Comparison of ENCODE assay signal across 26 cellular contexts in the genomic region with DNA sequence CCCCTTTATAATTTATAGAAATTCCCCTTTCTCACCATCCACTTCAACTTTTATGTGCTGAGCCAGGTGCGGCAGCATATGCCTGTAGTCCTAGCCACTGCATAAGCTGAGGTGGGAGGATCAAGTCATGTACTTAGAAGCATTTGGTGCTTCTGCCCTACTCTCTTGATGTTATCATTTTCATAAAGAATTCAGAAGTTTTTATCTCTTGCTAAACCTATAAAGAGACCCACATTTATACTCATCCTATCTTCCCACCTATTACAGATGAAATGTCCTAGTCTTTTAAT. TPM values are rescaled to one million over a fixed set of nuclear protein-coding genes. Genes with fewer than 3 reads are reported as not detected.
DNase-seq lines count a peak whose midpoint lies in the region; ATAC-seq, FAIRE-seq and TF ChIP-seq lines count a peak whose summit lies in the region.
"Had no signal": no experiment of that assay in that cellular context is flagged by ENCODE, and none has a peak within 500 bp of the region (broad histone marks: within the 10 kb centered on the region; RNA-seq: fewer than 3 reads in every experiment).

No MANE protein-coding gene starts in this region.

- no peak overlapping the region for H2AFZ ChIP-seq in endothelial cell of umbilical vein (ENCODE audit: low read depth, low read length)

- H3K9ac ChIP-seq in endothelial cell of umbilical vein (replicated peaks; ENCODE audit: extremely low read depth, insufficient read depth, low read length): no peak overlapping the region
- H3K9ac ChIP-seq: BLaER1 treated with 17β-estradiol and CSF1 and Interleukin-3, amounts not matched to agents 10 nM and 100 nM; KMS-11 had no signal

- H3K4me3 ChIP-seq in endothelial cell of umbilical vein (replicated peaks in 1 of 3; ENCODE audit: insufficient read depth in 1 of 3, low read depth in 1 of 3, low read length in 3 of 3): no peak overlapping the region
- H3K4me3 ChIP-seq: BLaER1 treated with 17β-estradiol and CSF1 and Interleukin-3, amounts not matched to agents 10 nM and 100 nM; GM12878; Peyer's patch had no signal

- no peaks in the 10 kb centered on the region for H3K9me3 ChIP-seq in endothelial cell of umbilical vein (replicated peaks; ENCODE audit: control insufficient read depth, insufficient read depth, low read length)
- H3K9me3 ChIP-seq: BLaER1 treated with 17β-estradiol and CSF1 and Interleukin-3, amounts not matched to agents 10 nM and 100 nM; Peyer's patch had no signal

- no peak for FAIRE-seq in endothelial cell of umbilical vein (lab: Jason Lieb, UNC)
- FAIRE-seq: A204.1, G401.6, GM12878, H1 had no signal

- no peaks in the 10 kb centered on the region for H3K9me1 ChIP-seq in endothelial cell of umbilical vein (replicated peaks; ENCODE audit: control insufficient read depth, extremely low read depth, insufficient read depth, low read length)

- no peak for TF ChIP-seq CTCF in HFFc6 (IDR thresholded peaks at IDR 0.05)
- TF ChIP-seq CTCF in endothelial cell of umbilical vein (IDR thresholded peaks at IDR 0.05; ENCODE audit: extremely low read depth in 1 of 2, insufficient read depth in 1 of 2, low read depth in 1 of 2, low read length in 2 of 2): no peak
- no peak for TF ChIP-seq CTCF in osteocyte (IDR thresholded peaks at IDR 0.05)

- H3K36me3 ChIP-seq in endothelial cell of umbilical vein (ENCODE audit: control insufficient read depth in 2 of 2, extremely low read depth in 1 of 2, insufficient read depth in 2 of 2, low read length in 2 of 2): peaks cover 0 to 8% of the 10 kb centered on the region in 2 experiments
- H3K36me3 ChIP-seq: Peyer's patch had no signal

- peaks cover 14% of the 10 kb centered on the region; the same call in 1 of the 2 replicates for H3K36me3 Mint-ChIP-seq in HFFc6 (ENCODE audit: low read depth)
- no peaks in the 10 kb centered on the region for H3K36me3 Mint-ChIP-seq in osteocyte (ENCODE audit: unreplicated experiment)

- H3K27me3 ChIP-seq in endothelial cell of umbilical vein (ENCODE audit: control insufficient read depth in 2 of 2, insufficient read depth in 2 of 2, low read length in 2 of 2): no peaks in the 10 kb centered on the region
- H3K27me3 ChIP-seq: BLaER1 treated with 17β-estradiol and CSF1 and Interleukin-3, amounts not matched to agents 10 nM and 100 nM; Peyer's patch had no signal

- no peaks in the 10 kb centered on the region for H3K9me3 Mint-ChIP-seq in HFFc6
- H3K9me3 Mint-ChIP-seq in osteocyte (ENCODE audit: unreplicated experiment): no peaks in the 10 kb centered on the region
- H3K9me3 Mint-ChIP-seq: CD4-positive, alpha-beta T cell; IgD-negative memory B cell had no signal

- H4K20me1 ChIP-seq in endothelial cell of umbilical vein (replicated peaks; ENCODE audit: control insufficient read depth, extremely low read depth, insufficient read depth, low read length): no peaks in the 10 kb centered on the region
- H4K20me1 ChIP-seq: BLaER1 treated with 17β-estradiol and CSF1 and Interleukin-3, amounts not matched to agents 10 nM and 100 nM had no signal

- H3K4me2 ChIP-seq in endothelial cell of umbilical vein (ENCODE audit: insufficient read depth, low read length): peak overlapping the region; percentile 2
- H3K4me2 ChIP-seq: BLaER1 treated with 17β-estradiol and CSF1 and Interleukin-3, amounts not matched to agents 10 nM and 100 nM; KMS-11 had no signal

- H3K4me1 ChIP-seq in endothelial cell of umbilical vein (ENCODE audit: control insufficient read depth, extremely low read depth, insufficient read depth, low read length): peaks cover 13% of the 10 kb centered on the region
- H3K4me1 ChIP-seq: Peyer's patch had no signal

- H3K79me2 ChIP-seq in endothelial cell of umbilical vein (ENCODE audit: control insufficient read depth, insufficient read depth, low read length): no peaks in the 10 kb centered on the region

- intact Hi-C loops in endothelial cell of umbilical vein (cut with micrococcal nuclease) (loop anchor here (10.0 kb wide), 1 partner anchor 1026 kb away; no protein-coding TSS in a partner anchor), cardiac septum (cut with DNase I) (no loop called here)

- ATAC-seq in SK-N-SH treated with all-trans-retinoic acid at 6 μM for 48 hours (peak; percentile 79), GM21825 (IDR thresholded peaks at IDR 0.05; ENCODE audit: unreplicated experiment) (no peak)
- no peak for ATAC-seq in stimulated activated naive CD8-positive, alpha-beta T cell treated with anti-CD3 and anti-CD28 coated beads, Interleukin-15, Interleukin-2, amounts not matched to agents 100 U/mL and 50 U/mL, for 24 hours
- ATAC-seq: GM12878 had no signal

- H3K4me1 Mint-ChIP-seq in HFFc6 (ENCODE audit: low read depth) (peaks cover 28% of the 10 kb centered on the region), osteocyte (ENCODE audit: unreplicated experiment) (peaks cover 13% of the 10 kb centered on the region)

- POLR2A ChIA-PET in endothelial cell of umbilical vein (lab: Charles Lee): no interaction called here

- H3K27ac Mint-ChIP-seq in HFFc6: peak overlapping the region; percentile 61
- H3K27ac Mint-ChIP-seq in osteocyte (ENCODE audit: unreplicated experiment): peak overlapping the region; percentile 60
- H3K27ac Mint-ChIP-seq: CD4-positive, alpha-beta T cell had no signal

- no TSS peak for BruUV-seq in endothelial cell of umbilical vein (replicated peaks; lab: Mats Ljungman, UMichigan)

- dilution Hi-C loops in endothelial cell of umbilical vein (cut with MboI; ENCODE audit: extremely low pct_ligation_motif_present, low sequenced_read_pairs): no loop called here

- peak overlapping the region; percentile 19 for H3K27ac ChIP-seq in endothelial cell of umbilical vein (ENCODE audit: insufficient read depth, low read depth, low read length)
- H3K27ac ChIP-seq: BLaER1 treated with 17β-estradiol and CSF1 and Interleukin-3, amounts not matched to agents 10 nM and 100 nM; HL-60; KMS-11; Peyer's patch had no signal

- CTCF ChIA-PET in endothelial cell of umbilical vein (lab: Charles Lee): interaction anchor here (1.1 to 2.1 kb wide), 5 partner anchors 11 to 26 kb away, joined by 3 to 4 read pairs (median 3); a partner anchor contains a TSS

- H3K27me3 Mint-ChIP-seq in HFFc6 (ENCODE audit: insufficient read depth) (no peaks in the 10 kb centered on the region), osteocyte (ENCODE audit: unreplicated experiment) (no peaks in the 10 kb centered on the region)
- H3K27me3 Mint-ChIP-seq: CD4-positive, alpha-beta T cell; IgD-negative memory B cell had no signal

- TF ChIP-seq POLR2A in endothelial cell of umbilical vein (IDR thresholded peaks at IDR 0.05; ENCODE audit: low read depth, low read length): no peak

- H3K4me3 Mint-ChIP-seq in HFFc6 (no peak overlapping the region), osteocyte (ENCODE audit: unreplicated experiment) (no peak overlapping the region)
- H3K4me3 Mint-ChIP-seq: CD4-positive, alpha-beta T cell; IgD-negative memory B cell had no signal

- DNase-seq in HFFc6: no peak
- DNase-seq in endothelial cell of umbilical vein (ENCODE audit: low read depth, low spot score): no peak
- DNase-seq in osteocyte (ENCODE audit: extremely low spot score, unreplicated experiment): no peak
- no peak for DNase-seq in stimulated activated naive CD8-positive, alpha-beta T cell treated with anti-CD3 and anti-CD28 coated beads, Interleukin-15, Interleukin-2, amounts not matched to agents 100 U/mL and 50 U/mL, for 24 hours
- DNase-seq in cardiac septum (ENCODE audit: low spot score): no peak
- DNase-seq: AML-193; CD4-positive, alpha-beta T cell; COR-L47; NCI-H1092; NCI-H1417 treated with DMSO at 0.1 percent for 48 hours; NCI-H1694 treated with DMSO at 0.1 percent for 48 hours; NCI-H2081; NCI-H2171; NCI-H510A; NCI-H69; Peyer's patch had no signal

RNA-seq across cellular contexts. Expression of a gene that starts 18.5 kb away (rescaled TPM):
- total RNA-seq in HFFc6 (2021; fragmentation: NEBNext Ultra II Directional; extraction: Animal tissue kit (Norgen Biotek cat#: 25700)): 10 to 100 TPM; 16.2 to 37.0 (median 32.5) TPM
- total RNA-seq in endothelial cell of umbilical vein (26.0 and 31.0 TPM in 2 replicates), osteocyte (4.5 and 5.5 TPM in 2 replicates), cardiac septum (0.46 TPM)
- 3.9 and 5.5 TPM in 2 replicates for polyA plus RNA-seq in endothelial cell of umbilical vein
- 9.5 and 11.6 TPM in 2 replicates for polyA plus RNA-seq in endothelial cell of umbilical vein (2011; cell fraction: cytosol; rRNA removed)
- 7.5 and 16.0 TPM in 2 replicates for polyA plus RNA-seq in endothelial cell of umbilical vein (2011; cell fraction: nucleus; rRNA removed)
- polyA plus RNA-seq in endothelial cell of umbilical vein (2012): 9.5 and 25.6 TPM in 2 replicates
- polyA minus RNA-seq in endothelial cell of umbilical vein: 3.2 and 3.3 TPM in 2 replicates
- 16.4 TPM for polyA minus RNA-seq in endothelial cell of umbilical vein (2011; cell fraction: cytosol; rRNA and poly(A)+ RNA removed)
- 5.3 and 12.6 TPM in 2 replicates for polyA minus RNA-seq in endothelial cell of umbilical vein (2011; cell fraction: nucleus; rRNA and poly(A)+ RNA removed)
- polyA plus RNA-seq: IgD-negative memory B cell had no signal

RNA-seq across cellular contexts. Expression of a gene that starts 19.0 kb away (rescaled TPM):
- 10 to 100 TPM; 15.9 to 22.4 (median 18.4) TPM for total RNA-seq in HFFc6 (2021; fragmentation: NEBNext Ultra II Directional; extraction: Animal tissue kit (Norgen Biotek cat#: 25700))
- total RNA-seq in endothelial cell of umbilical vein (46.9 and 50.3 TPM in 2 replicates), osteocyte (25.1 and 30.0 TPM in 2 replicates), cardiac septum (16.2 TPM)
- 2.4 and 3.9 TPM in 2 replicates for polyA plus RNA-seq in endothelial cell of umbilical vein
- 6.5 and 6.8 TPM in 2 replicates for polyA plus RNA-seq in endothelial cell of umbilical vein (2011; cell fraction: cytosol; rRNA removed)
- 4.1 and 5.5 TPM in 2 replicates for polyA plus RNA-seq in endothelial cell of umbilical vein (2011; cell fraction: nucleus; rRNA removed)
- 21.8 and 24.3 TPM in 2 replicates for polyA plus RNA-seq in endothelial cell of umbilical vein (2012)
- 1.7 and 4.0 TPM in 2 replicates for polyA minus RNA-seq in endothelial cell of umbilical vein
- polyA minus RNA-seq in endothelial cell of umbilical vein (2011; cell fraction: cytosol; rRNA and poly(A)+ RNA removed): 7.7 TPM
- 3.3 and 5.9 TPM in 2 replicates for polyA minus RNA-seq in endothelial cell of umbilical vein (2011; cell fraction: nucleus; rRNA and poly(A)+ RNA removed)

RNA-seq across cellular contexts. Expression of a gene that starts 26.5 kb away (rescaled TPM):
- 10 to 100 TPM; 38.8 to 53.2 (median 48.4) TPM for total RNA-seq in HFFc6 (2021; fragmentation: NEBNext Ultra II Directional; extraction: Animal tissue kit (Norgen Biotek cat#: 25700))
- total RNA-seq in endothelial cell of umbilical vein (93.1 and 101 TPM in 2 replicates), osteocyte (45.9 and 47.0 TPM in 2 replicates), cardiac septum (45.2 TPM)
- polyA plus RNA-seq in endothelial cell of umbilical vein: 33.9 and 41.5 TPM in 2 replicates
- 55.0 and 55.8 TPM in 2 replicates for polyA plus RNA-seq in endothelial cell of umbilical vein (2011; cell fraction: cytosol; rRNA removed)
- polyA plus RNA-seq in endothelial cell of umbilical vein (2011; cell fraction: nucleus; rRNA removed): 29.6 and 42.1 TPM in 2 replicates
- 86.7 and 111 TPM in 2 replicates for polyA plus RNA-seq in endothelial cell of umbilical vein (2012)
- 46.0 and 52.0 TPM in 2 replicates for polyA minus RNA-seq in endothelial cell of umbilical vein
- 18.8 TPM for polyA minus RNA-seq in endothelial cell of umbilical vein (2011; cell fraction: cytosol; rRNA and poly(A)+ RNA removed)
- 20.0 and 24.9 TPM in 2 replicates for polyA minus RNA-seq in endothelial cell of umbilical vein (2011; cell fraction: nucleus; rRNA and poly(A)+ RNA removed)

RNA-seq across cellular contexts. Expression of a gene that starts 41.5 kb away (rescaled TPM):
- total RNA-seq in HFFc6 (2021; fragmentation: NEBNext Ultra II Directional; extraction: Animal tissue kit (Norgen Biotek cat#: 25700)): 100 to 1,000 TPM; 139 to 217 (median 180) TPM
- total RNA-seq in endothelial cell of umbilical vein (164 and 186 TPM in 2 replicates), osteocyte (163 and 165 TPM in 2 replicates), cardiac septum (62.6 TPM)
- polyA plus RNA-seq in endothelial cell of umbilical vein: 40.8 and 47.2 TPM in 2 replicates
- polyA plus RNA-seq in endothelial cell of umbilical vein (2011; cell fraction: cytosol; rRNA removed): 91.0 and 109 TPM in 2 replicates
- polyA plus RNA-seq in endothelial cell of umbilical vein (2011; cell fraction: nucleus; rRNA removed): 77.8 and 101 TPM in 2 replicates
- 203 and 286 TPM in 2 replicates for polyA plus RNA-seq in endothelial cell of umbilical vein (2012)
- polyA minus RNA-seq in endothelial cell of umbilical vein: 79.3 and 82.4 TPM in 2 replicates
- polyA minus RNA-seq in endothelial cell of umbilical vein (2011; cell fraction: cytosol; rRNA and poly(A)+ RNA removed): 56.9 TPM
- polyA minus RNA-seq in endothelial cell of umbilical vein (2011; cell fraction: nucleus; rRNA and poly(A)+ RNA removed): 45.1 and 58.3 TPM in 2 replicates
